In genomic region chr1:176206006-176206960, GRCh38 we compare ENCODE assay signal across 7 cellular contexts. TPM values are rescaled to one million over a fixed set of nuclear protein-coding genes. Genes with fewer than 3 reads are reported as not detected.
A peak's percentile ranks its signal among the peaks of the same experiment; 100 is the strongest.
DNase-seq lines count a peak whose midpoint lies in the region; ATAC-seq and TF ChIP-seq lines count a peak whose summit lies in the region.

No MANE protein-coding gene starts in this region.

- intact Hi-C loops in colonic mucosa (cut with DNase I) = no loop called here

- DNase-seq in GDM1 (lab: John Stamatoyannopoulos, UW) (peak; percentile 2), HT1080 (ENCODE audit: low read depth) (peak; percentile 40), colonic mucosa (peak; percentile 69), left kidney (ENCODE audit: low read depth, low spot score) (peak; percentile 87)
- DNase-seq in stimulated activated CD4-positive, alpha-beta T cell treated with anti-CD3 and anti-CD28 coated beads, TNF-alpha, amount 100 ng/mL, for 4 hours (ENCODE audit: low read depth in 3 of 3) = peak in 2 of 3 experiments; percentile 7 to 13

- H3K27ac Mint-ChIP-seq in T-helper 1 cell treated with Interleukin-12 subunit alpha and Interleukin-12 subunit beta and Interleukin-4 antibody, amounts not matched to agents 30 μg/mL and 1 μg/mL, for 36 hours = peak overlapping the region; percentile 99

- peak overlapping the region; percentile 100 for H3K4me3 Mint-ChIP-seq in T-helper 1 cell treated with Interleukin-12 subunit alpha and Interleukin-12 subunit beta and Interleukin-4 antibody, amounts not matched to agents 30 μg/mL and 1 μg/mL, for 36 hours

- H3K4me3 ChIP-seq in colonic mucosa = peak overlapping the region; percentile 71

- peaks cover 30% of the 10 kb centered on the region for H3K4me1 Mint-ChIP-seq in T-helper 1 cell treated with Interleukin-12 subunit alpha and Interleukin-12 subunit beta and Interleukin-4 antibody, amounts not matched to agents 30 μg/mL and 1 μg/mL, for 36 hours (ENCODE audit: low read depth)

- no peaks in the 10 kb centered on the region for H3K27me3 Mint-ChIP-seq in T-helper 1 cell treated with Interleukin-12 subunit alpha and Interleukin-12 subunit beta and Interleukin-4 antibody, amounts not matched to agents 30 μg/mL and 1 μg/mL, for 36 hours (ENCODE audit: low read depth)

- TF ChIP-seq CTCF in colonic mucosa (IDR thresholded peaks at IDR 0.05) = no peak

- H3K9me3 Mint-ChIP-seq in T-helper 1 cell treated with Interleukin-12 subunit alpha and Interleukin-12 subunit beta and Interleukin-4 antibody, amounts not matched to agents 30 μg/mL and 1 μg/mL, for 36 hours = no peaks in the 10 kb centered on the region

- no peaks in the 10 kb centered on the region for H3K9me3 ChIP-seq in colonic mucosa

- H3K9ac ChIP-seq in colonic mucosa (ENCODE audit: low read depth in 2 of 2, low read length in 2 of 2) = peak overlapping the region; percentile 84 to 97

- H3K4me1 ChIP-seq in colonic mucosa = peaks cover 23% of the 10 kb centered on the region

- peak; percentile 22 for ATAC-seq in GM21515 (IDR thresholded peaks at IDR 0.05; ENCODE audit: unreplicated experiment)

- no peaks in the 10 kb centered on the region for H3K27me3 ChIP-seq in colonic mucosa

- H3K36me3 ChIP-seq in colonic mucosa = no peaks in the 10 kb centered on the region

- H3K27ac ChIP-seq in colonic mucosa = peak overlapping the region; percentile 96

- H3K36me3 Mint-ChIP-seq in T-helper 1 cell treated with Interleukin-12 subunit alpha and Interleukin-12 subunit beta and Interleukin-4 antibody, amounts not matched to agents 30 μg/mL and 1 μg/mL, for 36 hours (ENCODE audit: low read depth) = peaks cover 11% of the 10 kb centered on the region

RNA-seq across cellular contexts. Expression of gene COP1, which starts 0.8 kb away (rescaled TPM):
- 28.0 and 38.6 TPM in 2 replicates for total RNA-seq in HT1080 (2014; rRNA removed; shearing (Covaris generic))
- polyA plus RNA-seq in HT1080 (2015; cell fraction: cytosol; rRNA removed) = 38.0 and 38.5 TPM in 2 replicates
- polyA plus RNA-seq in HT1080 (2015; cell fraction: nucleus; rRNA removed) = 29.3 and 32.7 TPM in 2 replicates
- total RNA-seq in colonic mucosa = 10 to 100 TPM; 52.2 to 70.7 TPM

Comparison
In these comparisons a context has a peak if more than half of its experiments do, and no peak if none do; other contexts are left out.
1. Peak in every context shown above with its lines: DNase-seq, ATAC-seq, H3K4me3 ChIP-seq and H3K27ac ChIP-seq.
2. DNase-seq: peak in every context shown above with its lines; median percentile 87 in left kidney; 69 in colonic mucosa; 40 in HT1080; 10 in stimulated activated CD4-positive, alpha-beta T cell treated with anti-CD3 and anti-CD28 coated beads, TNF-alpha, amount 100 ng/mL, for 4 hours; 2 in GDM1.